1 cellular context compared by ENCODE assay signal in genomic region chr1:54376085-54377039, GRCh38.
A peak's percentile ranks its signal among the peaks of the same experiment; 100 is the strongest.
TF ChIP-seq lines count a peak whose summit lies in the region.

No MANE protein-coding gene starts in this region.

TF ChIP-seq in K562, 482 proteins besides CTCF, POLR2A, EP300 and RAD21 (continued from another document and continues in another):
- TF ChIP-seq DPF2 (IDR thresholded peaks at IDR 0.05) (no peak), ZNF507 (tag; conservative IDR thresholded peaks at IDR 0.05) (no peak), HBP1 (CRISPR knock-in tag; IDR thresholded peaks at IDR 0.05) (no peak), ZFP91 (CRISPR knock-in tag; IDR thresholded peaks at IDR 0.05) (no peak), ZBTB40 (IDR thresholded peaks at IDR 0.05) (no peak), ZBTB40 (CRISPR knock-in tag; IDR thresholded peaks at IDR 0.05) (no peak), CBFA2T3 (IDR thresholded peaks at IDR 0.05) (no peak), GTF2E2 (tag; IDR thresholded peaks at IDR 0.05) (no peak), SRSF1 (IDR thresholded peaks at IDR 0.05; ENCODE audit: low read depth, low read length) (no peak), CEBPZ (IDR thresholded peaks at IDR 0.05; ENCODE audit: borderline replicate concordance, low read depth, low read length) (no peak), TCF7 (IDR thresholded peaks at IDR 0.05; ENCODE audit: borderline replicate concordance) (no peak), ZNF143 (CRISPR knock-in tag; IDR thresholded peaks at IDR 0.05) (peak; percentile 29; the same call in 1 of the 2 replicates), JUN (IDR thresholded peaks at IDR 0.05; ENCODE audit: borderline replicate concordance, low read depth, low read length) (peak; percentile 81; the same call in 1 of the 2 replicates), JUN (CRISPR knock-in tag; IDR thresholded peaks at IDR 0.05; ENCODE audit: borderline replicate concordance) (no peak; the same call in 1 of the 2 replicates), VEZF1 (CRISPR knock-in tag; IDR thresholded peaks at IDR 0.05) (no peak; the same call in none of the 2 replicates), NFE2 (IDR thresholded peaks at IDR 0.05; ENCODE audit: low read depth) (peak; percentile 42; the same call in 1 of the 2 replicates), ETS2 (tag; IDR thresholded peaks at IDR 0.05; ENCODE audit: borderline replicate concordance, poor library complexity, severe bottlenecking) (no peak), ZNF347 (CRISPR knock-in tag; IDR thresholded peaks at IDR 0.05; ENCODE audit: low read depth) (no peak), ZBTB9 (CRISPR knock-in tag; IDR thresholded peaks at IDR 0.05) (no peak), E2F5 (CRISPR knock-in tag; IDR thresholded peaks at IDR 0.05) (no peak), BACH1 (tag; IDR thresholded peaks at IDR 0.05) (no peak), L3MBTL2 (IDR thresholded peaks at IDR 0.05) (no peak), LEF1 (IDR thresholded peaks at IDR 0.05) (no peak), BCL6 (CRISPR knock-in tag; IDR thresholded peaks at IDR 0.05) (no peak), TRIM28 (IDR thresholded peaks at IDR 0.05) (no peak), SOX6 (IDR thresholded peaks at IDR 0.05) (no peak), FIP1L1 (IDR thresholded peaks at IDR 0.05; ENCODE audit: low read depth, low read length, poor library complexity, severe bottlenecking) (no peak), MYC (IDR thresholded peaks at IDR 0.05; ENCODE audit: low read depth, low read length) (0 out of 2 replicates have a peak, but pooled peaks have one; percentile 15), MYC (CRISPR knock-in tag; IDR thresholded peaks at IDR 0.05; ENCODE audit: borderline replicate concordance, low read depth) (no peak), ZNF778 (CRISPR knock-in tag; IDR thresholded peaks at IDR 0.05) (no peak), PTTG1 (tag; IDR thresholded peaks at IDR 0.05; ENCODE audit: low read depth) (no peak), ZNF592 (IDR thresholded peaks at IDR 0.05) (no peak)
